17 cellular contexts compared by ENCODE assay signal in the genomic region with DNA sequence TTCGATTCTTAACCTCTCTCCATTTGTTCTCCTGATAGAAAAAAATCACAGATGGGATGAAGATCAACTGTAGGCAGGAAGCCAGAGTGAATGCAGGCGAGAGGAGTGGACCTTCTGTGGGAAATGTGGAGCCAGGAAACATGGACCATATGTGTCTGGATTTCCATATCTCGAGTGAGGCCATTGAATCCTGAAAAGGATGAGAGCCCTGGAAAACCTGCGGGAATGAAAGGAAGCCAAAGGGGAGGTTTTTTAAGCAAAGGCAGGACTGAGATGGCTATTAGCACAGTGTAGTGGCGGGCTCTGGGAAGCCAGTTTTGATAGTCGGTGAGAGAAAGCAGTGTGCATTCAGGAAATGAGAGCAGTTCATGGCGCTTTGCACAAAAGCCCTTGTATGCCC.
"Had no signal": no experiment of that assay in that cellular context is flagged by ENCODE, and none has a peak within 500 bp of the region (broad histone marks: within the 10 kb centered on the region; RNA-seq: fewer than 3 reads in every experiment).

No MANE protein-coding gene starts in this region.

- DNase-seq: dermis blood vessel endothelial cell; esophagus squamous epithelium; foreskin fibroblast; left colon; left ventricle myocardium superior; mesenchymal stem cell; midbrain; spleen; stimulated activated CD4-positive, alpha-beta T cell treated with anti-CD3 and anti-CD28 coated beads, Interleukin-15, amount 100 ng/mL, for 24 hours; stimulated activated CD4-positive, alpha-beta T cell treated with anti-CD3 and anti-CD28 coated beads, Interleukin-1b, Interleukin-23, amount 100 ng/mL, for 48 hours; stimulated activated CD4-positive, alpha-beta T cell treated with anti-CD3 and anti-CD28 coated beads, Interleukin-4, amount 100 ng/mL, for 24 hours; tibial artery; upper lobe of left lung; uterus had no signal

- ATAC-seq: left colon; left ventricle myocardium superior; natural killer cell treated with Interleukin-12 subunit alpha and Interleukin-12 subunit beta and Interleukin-15 and Interleukin-18, amount 100 ng/mL, for 72 hours; sciatic nerve; stimulated activated memory B cell treated with anti-CD40 and anti-IgM and Interleukin-4, amounts not matched to agents 10 μg/mL and 1 μg/mL and 100 μg/mL, for 72 hours had no signal
